1 cellular context compared by ENCODE assay signal in genomic region chr20:45347936-45348809, GRCh38.
A peak's percentile ranks its signal among the peaks of the same experiment; 100 is the strongest.
TF ChIP-seq lines count a peak whose summit lies in the region.

SDC4 (minus strand) TSS chr20:45348424; CDS start chr20:45348384, 40 bp downstream.

TF ChIP-seq in HepG2, 621 proteins besides CTCF, POLR2A, EP300 and RAD21 (continued from another document and continues in another):
- TF ChIP-seq BRF2 (CRISPR knock-in tag; IDR thresholded peaks at IDR 0.05) (no peak; the same call in 1 of the 2 replicates), ARID3A (IDR thresholded peaks at IDR 0.05; ENCODE audit: low read depth, low read length) (no peak), ZC3H4 (CRISPR knock-in tag; IDR thresholded peaks at IDR 0.05; ENCODE audit: borderline replicate concordance) (no peak), ZBTB43 (CRISPR knock-in tag; conservative IDR thresholded peaks at IDR 0.05) (peak; percentile 58; the same call in 1 of the 2 replicates), AKAP8 (CRISPR knock-in tag; IDR thresholded peaks at IDR 0.05) (no peak), FOXO4 (CRISPR knock-in tag; conservative IDR thresholded peaks at IDR 0.05) (0 out of 2 replicates have a peak, but pooled peaks have one; percentile 92), PLSCR1 (CRISPR knock-in tag; IDR thresholded peaks at IDR 0.05; ENCODE audit: borderline replicate concordance) (no peak), ZNF543 (CRISPR knock-in tag; IDR thresholded peaks at IDR 0.05) (peak; percentile 91; the same call in 1 of the 2 replicates), ZNF256 (CRISPR knock-in tag; conservative IDR thresholded peaks at IDR 0.05) (no peak), ZNF251 (CRISPR knock-in tag; IDR thresholded peaks at IDR 0.05) (peak; percentile 44; the same call in 1 of the 2 replicates), PAX8 (CRISPR knock-in tag; IDR thresholded peaks at IDR 0.05; ENCODE audit: borderline replicate concordance) (no peak), ZNF138 (CRISPR knock-in tag; IDR thresholded peaks at IDR 0.05; ENCODE audit: low read depth) (peak; percentile 67; the same call in 1 of the 2 replicates), SUZ12 (IDR thresholded peaks at IDR 0.05; ENCODE audit: low read depth, low read length) (no peak), RFX5 (IDR thresholded peaks at IDR 0.05; ENCODE audit: low read depth, low read length) (no peak), ZFAT (CRISPR knock-in tag; conservative IDR thresholded peaks at IDR 0.05) (no peak), RFX1 (IDR thresholded peaks at IDR 0.05) (no peak), SNAPC4 (CRISPR knock-in tag; IDR thresholded peaks at IDR 0.05) (no peak), ZNF30 (CRISPR knock-in tag; IDR thresholded peaks at IDR 0.05) (no peak), PPARG (CRISPR knock-in tag; conservative IDR thresholded peaks at IDR 0.05) (peak; percentile 39; the same call in 1 of the 2 replicates), CCAR2 (optimal IDR thresholded peaks at IDR 0.05; ENCODE audit: low read depth, low read length) (no peak), GMEB2 (CRISPR knock-in tag; IDR thresholded peaks at IDR 0.05; ENCODE audit: low read depth) (no peak), POLR2AphosphoS5 (IDR thresholded peaks at IDR 0.05; ENCODE audit: low read depth, low read length) (peak; percentile 97), ZNF589 (CRISPR knock-in tag; conservative IDR thresholded peaks at IDR 0.05) (0 out of 2 replicates have a peak, but pooled peaks have one; percentile 36), RNF2 (conservative IDR thresholded peaks at IDR 0.05; ENCODE audit: low read depth) (peak; percentile 59; the same call in 1 of the 2 replicates), ZNF775 (CRISPR knock-in tag; IDR thresholded peaks at IDR 0.05; ENCODE audit: borderline replicate concordance) (no peak), TBX3 (IDR thresholded peaks at IDR 0.05; ENCODE audit: borderline replicate concordance) (peak; percentile 26; the same call in 1 of the 2 replicates), SKI (IDR thresholded peaks at IDR 0.05; ENCODE audit: partially characterized antibody) (peak; percentile 51), CENPT (CRISPR knock-in tag; IDR thresholded peaks at IDR 0.05; ENCODE audit: low read depth) (no peak; the same call in 1 of the 2 replicates), ZNF101 (CRISPR knock-in tag; IDR thresholded peaks at IDR 0.05; ENCODE audit: borderline replicate concordance, low read depth) (no peak; the same call in 1 of the 2 replicates), ZNF546 (CRISPR knock-in tag; conservative IDR thresholded peaks at IDR 0.05) (peak; percentile 94; the same call in 1 of the 2 replicates), GRHL1 (CRISPR knock-in tag; conservative IDR thresholded peaks at IDR 0.05) (no peak), ZNF280B (CRISPR knock-in tag; IDR thresholded peaks at IDR 0.05; ENCODE audit: borderline replicate concordance) (peak; percentile 67; the same call in 1 of the 2 replicates), FOXA3 (CRISPR knock-in tag; IDR thresholded peaks at IDR 0.05) (peak; percentile 56), CHCHD3 (CRISPR knock-in tag; IDR thresholded peaks at IDR 0.05) (no peak), DNMT3B (CRISPR knock-in tag; conservative IDR thresholded peaks at IDR 0.05) (peak; percentile 87; the same call in 1 of the 2 replicates), RCOR2 (CRISPR knock-in tag; IDR thresholded peaks at IDR 0.05) (peak; percentile 17; the same call in 1 of the 2 replicates), GATAD2A (CRISPR knock-in tag; IDR thresholded peaks at IDR 0.05) (peak; percentile 1; the same call in 1 of the 2 replicates), TRAFD1 (CRISPR knock-in tag; IDR thresholded peaks at IDR 0.05; ENCODE audit: borderline replicate concordance) (peak; percentile 92), ZNF639 (CRISPR knock-in tag; conservative IDR thresholded peaks at IDR 0.05) (no peak; the same call in 1 of the 2 replicates)
